In the genomic region with DNA sequence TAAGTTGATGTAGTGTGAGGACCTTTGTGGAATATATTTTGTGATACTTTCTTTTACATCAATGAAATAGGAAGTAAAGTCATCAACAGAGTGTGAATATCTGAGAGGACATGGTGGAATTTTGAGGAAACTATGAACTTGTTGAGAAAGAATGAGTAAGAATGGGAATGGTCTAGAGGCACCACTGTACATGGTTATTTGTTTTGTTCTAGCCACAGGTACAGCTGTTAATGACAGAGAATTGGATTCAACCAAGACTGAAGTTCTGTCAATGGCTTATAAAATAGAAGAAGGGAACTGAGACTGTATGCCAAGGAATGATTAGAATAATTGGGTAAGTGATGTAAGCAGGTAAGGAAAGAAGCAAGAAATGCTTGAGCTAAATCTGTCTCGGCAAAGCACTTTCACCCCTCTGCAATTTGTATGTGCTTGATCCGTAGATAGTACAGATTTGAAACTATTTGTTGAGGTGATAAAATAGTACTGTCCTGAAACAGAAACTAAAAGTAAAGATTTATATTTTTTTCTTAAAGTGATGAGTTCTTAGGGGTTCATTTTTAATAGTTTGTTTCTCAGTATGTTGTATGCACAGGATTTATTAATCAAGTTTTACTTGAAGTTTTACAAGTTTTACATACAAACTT, we compare ENCODE assay signal across 15 cellular contexts.
DNase-seq lines count a peak whose midpoint lies in the region; ATAC-seq and TF ChIP-seq lines count a peak whose summit lies in the region.
"Had no signal": no experiment of that assay in that cellular context is flagged by ENCODE, and none has a peak within 500 bp of the region (broad histone marks: within the 10 kb centered on the region; RNA-seq: fewer than 3 reads in every experiment).

No MANE protein-coding gene starts in this region.

- H2AFZ ChIP-seq in KMS-11 (ENCODE audit: low read depth) = peak overlapping the region; percentile 52

- H3K4me1 ChIP-seq in KMS-11 (ENCODE audit: low read depth, poor library complexity, severe bottlenecking) = peaks cover 16% of the 10 kb centered on the region
- H3K4me1 ChIP-seq: Caco-2, HAP-1 had no signal

- H3K9ac ChIP-seq in KMS-11 = no peak overlapping the region

- no peaks in the 10 kb centered on the region for H4K20me1 ChIP-seq in KMS-11 (ENCODE audit: insufficient read depth)

- peak overlapping the region; percentile 33; the same call in 1 of the 2 replicates for H3K27ac ChIP-seq in KMS-11
- H3K27ac ChIP-seq: C4-2B had no signal

- H3K36me3 ChIP-seq in KMS-11 (ENCODE audit: insufficient read depth) = no peaks in the 10 kb centered on the region
- H3K36me3 ChIP-seq: HAP-1 had no signal

- in situ Hi-C loops in KBM-7 (cut with MboI; ENCODE audit: low pct_unique_long_range_greater_than_20kb, low sequenced_read_pairs) = no loop called here

- ATAC-seq in GM18867 (IDR thresholded peaks at IDR 0.05; ENCODE audit: unreplicated experiment) (peak; percentile 60), GM21717 (IDR thresholded peaks at IDR 0.05; ENCODE audit: unreplicated experiment) (peak; percentile 54), HG02938 (IDR thresholded peaks at IDR 0.05; ENCODE audit: unreplicated experiment) (no peak)
- ATAC-seq: HepG2 had no signal

- TF ChIP-seq CTCF in KMS-11 (conservative IDR thresholded peaks at IDR 0.05; ENCODE audit: low read depth, low read length) = no peak

- no peaks in the 10 kb centered on the region for H3K79me2 ChIP-seq in KMS-11 (ENCODE audit: insufficient read depth, low read depth)

- peak overlapping the region; percentile 64 for H3K4me2 ChIP-seq in KMS-11

- DNase-seq in OCI-M1 (lab: John Stamatoyannopoulos, UW) (peak; percentile 45), KBM-7 (no peak)
- DNase-seq in stimulated activated CD4-positive, alpha-beta T cell treated with anti-CD3 and anti-CD28 coated beads, Interleukin-15, amount 100 ng/mL, for 24 hours = no peak
- DNase-seq: ACHN; AML-193; Caco-2; CD4-positive, alpha-beta T cell; KG1 had no signal

- no peak overlapping the region for H3K4me3 ChIP-seq in KMS-11 (IDR thresholded peaks at IDR 0.05; ENCODE audit: insufficient read depth, low read depth, low read length)
- H3K4me3 ChIP-seq: HAP-1 had no signal

- no peaks in the 10 kb centered on the region for H3K27me3 ChIP-seq in KMS-11 (ENCODE audit: insufficient read depth, low read depth)
